Comparison of ENCODE assay signal across 22 cellular contexts in genomic region chr10:65751218-65751617, GRCh38.
"Had no signal": no experiment of that assay in that cellular context is flagged by ENCODE, and none has a peak within 500 bp of the region (broad histone marks: within the 10 kb centered on the region; RNA-seq: fewer than 3 reads in every experiment).

No MANE protein-coding gene starts in this region.

- H3K4me3 ChIP-seq: cardiac muscle cell, left ventricle myocardium inferior, right atrium auricular region, upper lobe of left lung had no signal

- H3K27me3 ChIP-seq: cardiac muscle cell, right atrium auricular region, upper lobe of left lung had no signal

- H3K4me3 Mint-ChIP-seq: activated B cell treated with CpG ODN at 0.5 μM for 24 hours; activated CD4-positive, alpha-beta T cell treated with anti-CD3 and anti-CD28 coated beads for 36 hours; activated naive CD4-positive, alpha-beta T cell treated with anti-CD3 and anti-CD28 coated beads for 36 hours; activated naive CD8-positive, alpha-beta T cell treated with anti-CD3 and anti-CD28 coated beads, Interleukin-2, amount 10 ng/mL, durations not matched to agents 7 days and 5 days; activated T-cell treated with anti-CD3 and anti-CD28 coated beads, Interleukin-2, amount 50 U/mL, for 72 hours; endodermal cell; natural killer cell treated with Interleukin-12 subunit alpha and Interleukin-12 subunit beta and Interleukin-15 and Interleukin-18, amount 100 ng/mL, for 72 hours; T-helper 1 cell treated with Interleukin-12 subunit alpha and Interleukin-12 subunit beta and Interleukin-4 antibody, amounts not matched to agents 30 μg/mL and 1 μg/mL, for 36 hours had no signal

- H3K9me3 ChIP-seq: left ventricle myocardium inferior, right atrium auricular region, upper lobe of left lung had no signal

- H3K4me1 ChIP-seq: left ventricle myocardium inferior, right atrium auricular region, upper lobe of left lung had no signal

- H3K27ac ChIP-seq: cardiac muscle cell, left ventricle myocardium inferior, right atrium auricular region, upper lobe of left lung had no signal

- ATAC-seq: activated CD4-positive, alpha-beta T cell treated with anti-CD3 and anti-CD28 coated beads for 36 hours; activated T-cell treated with anti-CD3 and anti-CD28 coated beads, Interleukin-2, amount 50 U/mL, for 72 hours; natural killer cell treated with Interleukin-12 subunit alpha and Interleukin-12 subunit beta and Interleukin-15 and Interleukin-18, amount 100 ng/mL, for 72 hours; stimulated activated naive CD8-positive, alpha-beta T cell treated with anti-CD3 and anti-CD28 coated beads, Interleukin-15, Interleukin-2, amounts not matched to agents 100 U/mL and 50 U/mL, for 24 hours had no signal

- H3K4me1 Mint-ChIP-seq: activated B cell treated with CpG ODN at 0.5 μM for 24 hours; activated CD4-positive, alpha-beta T cell treated with anti-CD3 and anti-CD28 coated beads for 36 hours; activated naive CD8-positive, alpha-beta T cell treated with anti-CD3 and anti-CD28 coated beads, Interleukin-2, amount 10 ng/mL, durations not matched to agents 7 days and 5 days had no signal

- H3K9me3 Mint-ChIP-seq: activated B cell treated with CpG ODN at 0.5 μM for 24 hours; activated naive CD4-positive, alpha-beta T cell treated with anti-CD3 and anti-CD28 coated beads for 36 hours; activated naive CD8-positive, alpha-beta T cell treated with anti-CD3 and anti-CD28 coated beads, Interleukin-2, amount 10 ng/mL, durations not matched to agents 7 days and 5 days; endodermal cell; T-helper 1 cell treated with Interleukin-12 subunit alpha and Interleukin-12 subunit beta and Interleukin-4 antibody, amounts not matched to agents 30 μg/mL and 1 μg/mL, for 36 hours had no signal

- H3K27me3 Mint-ChIP-seq: activated B cell treated with CpG ODN at 0.5 μM for 24 hours; activated CD4-positive, alpha-beta T cell treated with anti-CD3 and anti-CD28 coated beads for 36 hours; activated naive CD8-positive, alpha-beta T cell treated with anti-CD3 and anti-CD28 coated beads, Interleukin-2, amount 10 ng/mL, durations not matched to agents 7 days and 5 days; natural killer cell treated with Interleukin-12 subunit alpha and Interleukin-12 subunit beta and Interleukin-15 and Interleukin-18, amount 100 ng/mL, for 72 hours; progenitor cell of endocrine pancreas had no signal

- H3K36me3 ChIP-seq: cardiac muscle cell, left ventricle myocardium inferior, right atrium auricular region, upper lobe of left lung had no signal

- H3K36me3 Mint-ChIP-seq: activated naive CD8-positive, alpha-beta T cell treated with anti-CD3 and anti-CD28 coated beads, Interleukin-2, amount 10 ng/mL, durations not matched to agents 7 days and 5 days had no signal

- DNase-seq: activated B cell treated with CpG ODN at 0.5 μM for 24 hours; activated CD4-positive, alpha-beta T cell treated with anti-CD3 and anti-CD28 coated beads for 36 hours; activated CD4-positive, alpha-beta T cell treated with anti-CD3 and anti-CD28 coated beads, Interleukin-2, amount 50 U/mL, for 48 hours; activated effector memory CD4-positive, alpha-beta T cell treated with Interleukin-2 at 50 U/mL for 16 hours; activated naive CD4-positive, alpha-beta T cell treated with anti-CD3 and anti-CD28 coated beads for 36 hours; activated naive CD8-positive, alpha-beta T cell treated with anti-CD3 and anti-CD28 coated beads, Interleukin-2, amount 10 ng/mL, durations not matched to agents 7 days and 5 days; activated T-cell treated with anti-CD3 and anti-CD28 coated beads, Interleukin-2, amount 50 U/mL, for 72 hours; amniotic stem cell; cortex of kidney; endodermal cell; foreskin fibroblast; left ventricle myocardium inferior; midbrain; stimulated activated CD4-positive, alpha-beta T cell treated with anti-CD3 and anti-CD28 coated beads, Interleukin-4, amount 100 ng/mL, for 4 hours; stimulated activated naive CD8-positive, alpha-beta T cell treated with anti-CD3 and anti-CD28 coated beads, Interleukin-15, Interleukin-2, amounts not matched to agents 100 U/mL and 50 U/mL, for 24 hours; T1000; upper lobe of left lung had no signal

- H3K27ac Mint-ChIP-seq: activated B cell treated with CpG ODN at 0.5 μM for 24 hours; activated CD4-positive, alpha-beta T cell treated with anti-CD3 and anti-CD28 coated beads for 36 hours; activated naive CD4-positive, alpha-beta T cell treated with anti-CD3 and anti-CD28 coated beads for 36 hours; activated naive CD8-positive, alpha-beta T cell treated with anti-CD3 and anti-CD28 coated beads, Interleukin-2, amount 10 ng/mL, durations not matched to agents 7 days and 5 days; activated T-cell treated with anti-CD3 and anti-CD28 coated beads, Interleukin-2, amount 50 U/mL, for 72 hours; endodermal cell; natural killer cell treated with Interleukin-12 subunit alpha and Interleukin-12 subunit beta and Interleukin-15 and Interleukin-18, amount 100 ng/mL, for 72 hours; progenitor cell of endocrine pancreas; T-helper 1 cell treated with Interleukin-12 subunit alpha and Interleukin-12 subunit beta and Interleukin-4 antibody, amounts not matched to agents 30 μg/mL and 1 μg/mL, for 36 hours had no signal
